Comparison of ENCODE assay signal across 18 cellular contexts in genomic region chr13:51346397-51346796, GRCh38.
"Had no signal": no experiment of that assay in that cellular context is flagged by ENCODE, and none has a peak within 500 bp of the region (broad histone marks: within the 10 kb centered on the region; RNA-seq: fewer than 3 reads in every experiment).

No MANE protein-coding gene starts in this region.

- H3K4me1 Mint-ChIP-seq: activated naive CD4-positive, alpha-beta T cell treated with anti-CD3 and anti-CD28 coated beads, Interleukin-2, amount 50 U/mL, for 24 hours; immature natural killer cell; natural killer cell had no signal

- ATAC-seq: left lung, natural killer cell had no signal

- H3K27me3 Mint-ChIP-seq: activated naive CD4-positive, alpha-beta T cell treated with anti-CD3 and anti-CD28 coated beads, Interleukin-2, amount 50 U/mL, for 24 hours had no signal

- H3K27ac Mint-ChIP-seq: activated naive CD4-positive, alpha-beta T cell treated with anti-CD3 and anti-CD28 coated beads, Interleukin-2, amount 50 U/mL, for 24 hours; activated T-helper 1 cell treated with anti-CD3 and anti-CD28 coated beads, Interleukin-12 subunit alpha, Interleukin-12 subunit beta, Interleukin-2, Interleukin-4 antibody, amounts not matched to agents 30 ng/mL and 10 ng/mL and 1 ng/mL, durations not matched to agents 14 hours and 24 hours and 36 hours; immature natural killer cell; natural killer cell had no signal

- H3K9me3 Mint-ChIP-seq: activated naive CD4-positive, alpha-beta T cell treated with anti-CD3 and anti-CD28 coated beads, Interleukin-2, amount 50 U/mL, for 24 hours; activated T-helper 1 cell treated with anti-CD3 and anti-CD28 coated beads, Interleukin-12 subunit alpha, Interleukin-12 subunit beta, Interleukin-2, Interleukin-4 antibody, amounts not matched to agents 30 ng/mL and 10 ng/mL and 1 ng/mL, durations not matched to agents 14 hours and 24 hours and 36 hours; immature natural killer cell; natural killer cell had no signal

- DNase-seq: activated CD4-positive, alpha-beta T cell treated with anti-CD3 and anti-CD28 coated beads, Interleukin-2, amount 50 U/mL, for 48 hours; activated gamma-delta T cell; adrenal gland; brain microvascular endothelial cell; caudate nucleus; dermis blood vessel endothelial cell; effector CD8-positive, alpha-beta T cell; foreskin melanocyte; immature natural killer cell; left lung; natural killer cell; spleen; stimulated activated CD4-positive, alpha-beta T cell treated with anti-CD3 and anti-CD28 coated beads, Interleukin-4, amount 100 ng/mL, for 1 hour; stimulated activated naive CD4-positive, alpha-beta T cell; substantia nigra; thyroid gland had no signal

- H3K4me3 Mint-ChIP-seq: activated naive CD4-positive, alpha-beta T cell treated with anti-CD3 and anti-CD28 coated beads, Interleukin-2, amount 50 U/mL, for 24 hours; activated T-helper 1 cell treated with anti-CD3 and anti-CD28 coated beads, Interleukin-12 subunit alpha, Interleukin-12 subunit beta, Interleukin-2, Interleukin-4 antibody, amounts not matched to agents 30 ng/mL and 10 ng/mL and 1 ng/mL, durations not matched to agents 14 hours and 24 hours and 36 hours; immature natural killer cell; natural killer cell had no signal

- H3K36me3 Mint-ChIP-seq: activated naive CD4-positive, alpha-beta T cell treated with anti-CD3 and anti-CD28 coated beads, Interleukin-2, amount 50 U/mL, for 24 hours; natural killer cell had no signal
